In genomic region chr19:21824679-21825078, GRCh38 we compare ENCODE assay signal across 2 cellular contexts.
TF ChIP-seq lines count a peak whose summit lies in the region.

No MANE protein-coding gene starts in this region.

TF ChIP-seq in H1, 55 proteins besides CTCF, POLR2A, EP300 and RAD21 (continued from another document):
- 0 out of 2 replicates have a peak, but pooled peaks have one; percentile 22 for TF ChIP-seq POLR2AphosphoS5 (IDR thresholded peaks at IDR 0.05; ENCODE audit: low read depth, low read length)
- no peak for TF ChIP-seq RFX5 (IDR thresholded peaks at IDR 0.05; ENCODE audit: borderline replicate concordance, low read depth, low read length)

TF ChIP-seq in WTC11, 78 proteins besides CTCF, POLR2A, EP300 and RAD21:
- TF ChIP-seq ZMAT4 (CRISPR knock-in tag; IDR thresholded peaks at IDR 0.05): no peak
- no peak for TF ChIP-seq ZNF219 (CRISPR knock-in tag; IDR thresholded peaks at IDR 0.05; ENCODE audit: borderline replicate concordance)
- no peak for TF ChIP-seq NFATC4 (CRISPR knock-in tag; IDR thresholded peaks at IDR 0.05)
- TF ChIP-seq CDX4 (CRISPR knock-in tag; IDR thresholded peaks at IDR 0.05; ENCODE audit: borderline replicate concordance): no peak
- TF ChIP-seq ELF4 (CRISPR knock-in tag; IDR thresholded peaks at IDR 0.05; ENCODE audit: low read depth): no peak
- no peak for TF ChIP-seq ZBTB43 (CRISPR knock-in tag; IDR thresholded peaks at IDR 0.05)
- TF ChIP-seq MYBL2 (CRISPR knock-in tag; IDR thresholded peaks at IDR 0.05): no peak
- TF ChIP-seq HMGA2 (CRISPR knock-in tag; IDR thresholded peaks at IDR 0.05): no peak
- TF ChIP-seq EMX1 (CRISPR knock-in tag; IDR thresholded peaks at IDR 0.05): no peak
- TF ChIP-seq ZNF532 (CRISPR knock-in tag; IDR thresholded peaks at IDR 0.05; ENCODE audit: borderline replicate concordance): no peak
- no peak for TF ChIP-seq ESRRA (CRISPR knock-in tag; IDR thresholded peaks at IDR 0.05; ENCODE audit: borderline replicate concordance)
- TF ChIP-seq MAX (CRISPR knock-in tag; IDR thresholded peaks at IDR 0.05): no peak
- no peak for TF ChIP-seq HMGXB4 (CRISPR knock-in tag; IDR thresholded peaks at IDR 0.05)
- TF ChIP-seq IRF2 (CRISPR knock-in tag; IDR thresholded peaks at IDR 0.05; ENCODE audit: borderline replicate concordance, low read depth): no peak
